Comparison of ENCODE assay signal across 27 cellular contexts in the genomic region with DNA sequence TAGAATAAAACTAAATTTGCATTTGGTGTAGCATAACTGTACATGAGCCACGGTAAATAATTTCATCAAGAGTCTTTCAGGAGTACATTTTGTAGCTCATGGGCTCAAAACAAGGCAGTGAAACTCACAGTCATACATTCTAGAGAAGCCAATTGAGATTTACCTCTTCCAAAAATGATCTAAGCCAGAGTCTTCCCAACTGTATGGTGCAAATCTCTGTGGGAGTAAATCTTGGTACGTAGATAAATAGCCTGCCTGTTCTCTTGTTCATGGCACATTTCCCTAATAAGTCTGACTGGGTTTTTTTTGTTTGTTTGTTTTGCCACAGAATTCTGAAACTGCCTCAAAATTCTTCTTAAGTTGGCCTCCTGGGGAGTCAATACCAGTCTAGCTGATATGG.
"Had no signal": no experiment of that assay in that cellular context is flagged by ENCODE, and none has a peak within 500 bp of the region (broad histone marks: within the 10 kb centered on the region; RNA-seq: fewer than 3 reads in every experiment).

No MANE protein-coding gene starts in this region.

- H3K9me3 Mint-ChIP-seq: nephron, neural progenitor cell had no signal

- H3K4me1 Mint-ChIP-seq: immature natural killer cell; naive thymus-derived CD4-positive, alpha-beta T cell; nephron had no signal

- H3K27ac Mint-ChIP-seq: immature natural killer cell; mesothelial cell of epicardium; naive thymus-derived CD4-positive, alpha-beta T cell; nephron; neural progenitor cell had no signal

- H3K9me3 ChIP-seq: esophagus squamous epithelium, ovary, stomach, thyroid gland, vagina had no signal

- ATAC-seq: naive thymus-derived CD4-positive, alpha-beta T cell; sciatic nerve had no signal

- H3K36me3 ChIP-seq: esophagus squamous epithelium, neural progenitor cell, ovary, stomach, thyroid gland, vagina had no signal

- H3K4me3 Mint-ChIP-seq: immature natural killer cell; mesothelial cell of epicardium; naive thymus-derived CD4-positive, alpha-beta T cell; nephron; neural progenitor cell had no signal

- H3K4me3 ChIP-seq: coronary artery, esophagus squamous epithelium, neural progenitor cell, ovary, smooth muscle cell, stomach, thyroid gland, vagina had no signal

- DNase-seq: dermis blood vessel endothelial cell; effector memory CD4-positive, alpha-beta T cell; erythroblast; esophagus squamous epithelium; hypothalamus; immature natural killer cell; islet precursor cell; kidney glomerular epithelial cell; mesenchymal stem cell; naive thymus-derived CD4-positive, alpha-beta T cell; ovary; retina; stimulated activated CD4-positive, alpha-beta T cell treated with anti-CD3 and anti-CD28 coated beads, Interleukin-12 subunit alpha, Interleukin-12 subunit beta, amount 100 ng/mL, for 4 hours; stimulated activated CD4-positive, alpha-beta T cell treated with anti-CD3 and anti-CD28 coated beads, Interleukin-1b, Interleukin-23, amount 100 ng/mL, for 48 hours; stimulated activated CD4-positive, alpha-beta T cell treated with anti-CD3 and anti-CD28 coated beads, Interleukin-4, amount 100 ng/mL, for 1 hour; stimulated activated CD8-positive, alpha-beta memory T cell treated with anti-CD3 and anti-CD28 coated beads, Interleukin-4, amount 100 ng/mL, for 48 hours; stimulated activated naive CD4-positive, alpha-beta T cell treated with Interleukin-2 at 50 U/mL for 16 hours; stomach; thyroid gland; trophoblast cell had no signal

- H3K4me1 ChIP-seq: esophagus squamous epithelium, neural progenitor cell, stomach, thyroid gland, vagina had no signal

- H3K27ac ChIP-seq: coronary artery, esophagus squamous epithelium, neural progenitor cell, ovary, stomach, thyroid gland, vagina had no signal

- H3K27me3 Mint-ChIP-seq: naive thymus-derived CD4-positive, alpha-beta T cell had no signal

- H3K27me3 ChIP-seq: esophagus squamous epithelium, neural progenitor cell, ovary, stomach, thyroid gland, vagina had no signal

- H3K36me3 Mint-ChIP-seq: immature natural killer cell; mesothelial cell of epicardium; naive thymus-derived CD4-positive, alpha-beta T cell; neural progenitor cell had no signal
